8 cellular contexts compared by ENCODE assay signal in genomic region chr7:1144269-1144771, GRCh38. TPM values are rescaled to one million over a fixed set of nuclear protein-coding genes. Genes with fewer than 3 reads are reported as not detected.
A peak's percentile ranks its signal among the peaks of the same experiment; 100 is the strongest.
DNase-seq lines count a peak whose midpoint lies in the region; ATAC-seq and TF ChIP-seq lines count a peak whose summit lies in the region.

No MANE protein-coding gene starts in this region.

- intact Hi-C loops in breast epithelium (cut with DNase I; ENCODE audit: low total_unique reads) = no loop called here

- H3K36me3 ChIP-seq in breast epithelium (no peaks in the 10 kb centered on the region), smooth muscle cell (ENCODE audit: low read depth) (no peaks in the 10 kb centered on the region)

- no peak for ATAC-seq in GM18868 (IDR thresholded peaks at IDR 0.05; ENCODE audit: unreplicated experiment)
- ATAC-seq in GM18867 (IDR thresholded peaks at IDR 0.05; ENCODE audit: unreplicated experiment) = no peak

- WGBS in smooth muscle cell (ENCODE audit: low lambda C conversion rate) = 91% methylated on average over 23 of the region's 23 CpGs

- H4K20me1 ChIP-seq in smooth muscle cell (ENCODE audit: low read depth) = no peaks in the 10 kb centered on the region

- H3F3A ChIP-seq in smooth muscle cell (ENCODE audit: low read depth) = no peaks in the 10 kb centered on the region

- no peak overlapping the region for H3K27ac ChIP-seq in breast epithelium
- H3K27ac ChIP-seq in smooth muscle cell (ENCODE audit: low read depth) = no peak overlapping the region

- TF ChIP-seq CTCF in breast epithelium (IDR thresholded peaks at IDR 0.05) = peak in 2 of 3 donors; percentile 29 to 41
- TF ChIP-seq CTCF in smooth muscle cell (IDR thresholded peaks at IDR 0.05; ENCODE audit: borderline replicate concordance, insufficient read depth, poor library complexity, severe bottlenecking) = no peak

- TF ChIP-seq POLR2A in breast epithelium (IDR thresholded peaks at IDR 0.05) = no peak

- no peak overlapping the region for H3K9ac ChIP-seq in smooth muscle cell (ENCODE audit: low read depth)

- DNase-seq in DMS153 (lab: John Stamatoyannopoulos, UW) (peak; percentile 62), NCI-H1092 treated with DMSO at 0.1 percent for 48 hours (lab: John Stamatoyannopoulos, UW) (peak; percentile 61), breast epithelium (ENCODE audit: low spot score in 2 of 2) (no peak), midbrain (lab: John Stamatoyannopoulos, UW) (peak; percentile 48), smooth muscle cell (lab: John Stamatoyannopoulos, UW; ENCODE audit: unreplicated experiment) (no peak), DMS79 (lab: John Stamatoyannopoulos, UW) (no peak)

- H3K4me2 ChIP-seq in smooth muscle cell = no peak overlapping the region

- H3K4me3 ChIP-seq in breast epithelium (no peak overlapping the region), smooth muscle cell (no peak overlapping the region)

- H3K4me1 ChIP-seq in breast epithelium (no peaks in the 10 kb centered on the region), smooth muscle cell (ENCODE audit: low read depth) (no peaks in the 10 kb centered on the region)

- no peaks in the 10 kb centered on the region for H3K79me2 ChIP-seq in smooth muscle cell (ENCODE audit: low read depth)

- H3K27me3 ChIP-seq in breast epithelium (no peaks in the 10 kb centered on the region), smooth muscle cell (ENCODE audit: low read depth) (no peaks in the 10 kb centered on the region)

- H2AFZ ChIP-seq in smooth muscle cell (ENCODE audit: low read depth) = no peak overlapping the region

- H3K9me3 ChIP-seq in breast epithelium (no peaks in the 10 kb centered on the region), smooth muscle cell (replicated peaks; ENCODE audit: low read depth) (no peaks in the 10 kb centered on the region)

RNA-seq across cellular contexts. Expression of gene ZFAND2A, which starts 15.7 kb away (rescaled TPM):
- total RNA-seq in breast epithelium (10 to 100 TPM; 31.9 to 41.6 (median 34.1) TPM), smooth muscle cell (16.2 and 21.1 TPM in 2 replicates)
- polyA plus RNA-seq in smooth muscle cell = 29.9 and 34.2 TPM in 2 replicates

RNA-seq across cellular contexts. Expression of gene GPER1, which starts 56.4 kb away (rescaled TPM):
- total RNA-seq in breast epithelium = 1 to 10 TPM; 2.6 to 3.3 (median 3.2) TPM
- 0.67 and 1.3 TPM in 2 replicates for total RNA-seq in smooth muscle cell
- 2.3 and 4.0 TPM in 2 replicates for polyA plus RNA-seq in smooth muscle cell

Comparison
In these comparisons a context has a peak if more than half of its experiments do, and no peak if none do; other contexts are left out.
1. DNase-seq: peak in DMS153 (single experiment), NCI-H1092 treated with DMSO at 0.1 percent for 48 hours (single experiment) and midbrain (single experiment); none in breast epithelium (0 of 2), smooth muscle cell (single experiment) and DMS79 (single experiment).